ENCODE assay signal across 13 cellular contexts in the genomic region with DNA sequence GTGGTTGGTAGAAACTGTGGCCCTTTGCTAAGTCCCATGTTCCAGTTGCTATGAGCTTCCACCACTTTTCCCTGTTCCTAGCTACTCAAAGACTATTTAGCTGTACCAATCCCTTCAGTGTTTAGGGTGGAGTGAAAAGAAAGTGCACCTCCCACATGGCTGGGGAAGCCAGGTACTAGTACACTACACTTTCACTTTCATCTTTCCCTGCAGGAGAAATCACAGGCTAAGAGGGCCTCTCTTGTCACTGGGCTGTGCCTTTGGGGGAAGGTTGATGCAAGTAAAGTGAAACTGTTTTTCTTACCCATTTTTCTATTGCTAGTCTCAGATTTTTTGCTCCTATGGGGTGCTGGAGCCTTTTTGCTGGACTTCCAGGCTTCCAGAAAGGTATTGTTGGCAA. TPM values are rescaled to one million over a fixed set of nuclear protein-coding genes. Genes with fewer than 3 reads are reported as not detected.
A peak's percentile ranks its signal among the peaks of the same experiment; 100 is the strongest.
DNase-seq lines count a peak whose midpoint lies in the region; ATAC-seq, FAIRE-seq and TF ChIP-seq lines count a peak whose summit lies in the region.
"Had no signal": no experiment of that assay in that cellular context is flagged by ENCODE, and none has a peak within 500 bp of the region (broad histone marks: within the 10 kb centered on the region; RNA-seq: fewer than 3 reads in every experiment).

No MANE protein-coding gene starts in this region.

- POLR2A ChIA-PET in OCI-LY7 (lab: Charles Lee): no interaction called here

- peaks cover 22% of the 10 kb centered on the region for H3K27me3 Mint-ChIP-seq in T-helper 2 cell treated with Interferon-gamma antibody and Interleukin-4, amounts not matched to agents 5 μg/mL and 100 μg/mL, for 36 hours (ENCODE audit: low read depth)

- ATAC-seq in GM19463 (IDR thresholded peaks at IDR 0.05; ENCODE audit: unreplicated experiment) (peak; percentile 58), GM19452 (IDR thresholded peaks at IDR 0.05; ENCODE audit: unreplicated experiment) (no peak)

- no peaks in the 10 kb centered on the region for H3K27me3 ChIP-seq in ACC112 (ENCODE audit: insufficient read depth, low read length)

- no peaks in the 10 kb centered on the region for H3K9me2 ChIP-seq in OCI-LY7 (ENCODE audit: insufficient read depth, low read length)

- H3K4me2 ChIP-seq in OCI-LY7 (ENCODE audit: low read length): no peak overlapping the region
- H3K4me2 ChIP-seq: BLaER1 had no signal

- peaks cover 6% of the 10 kb centered on the region for H3K36me3 Mint-ChIP-seq in T-helper 2 cell treated with Interferon-gamma antibody and Interleukin-4, amounts not matched to agents 5 μg/mL and 100 μg/mL, for 36 hours (ENCODE audit: low read depth)

- H3K4me3 ChIP-seq in ACC112 (ENCODE audit: low read depth, low read length): peak overlapping the region; percentile 51; the same call in 1 of the 2 replicates
- no peak overlapping the region for H3K4me3 ChIP-seq in OCI-LY7 (ENCODE audit: low read depth, low read length, poor library complexity, severe bottlenecking)
- H3K4me3 ChIP-seq: BLaER1, skin epidermis had no signal

- H4K20me1 ChIP-seq in OCI-LY7 (ENCODE audit: insufficient read depth, low read length): no peaks in the 10 kb centered on the region
- H4K20me1 ChIP-seq: BLaER1 had no signal

- TF ChIP-seq CTCF in OCI-LY7 (conservative IDR thresholded peaks at IDR 0.05; ENCODE audit: low read length): no peak

- H3K4me1 ChIP-seq in ACC112 (ENCODE audit: control insufficient read depth, insufficient read depth, low read length, unreplicated experiment) (peaks cover 15% of the 10 kb centered on the region), OCI-LY7 (ENCODE audit: insufficient read depth, low read length, poor library complexity, severe bottlenecking) (no peaks in the 10 kb centered on the region)

- FAIRE-seq in HTR-8/SVneo (lab: Jason Lieb, UNC): no peak

- intact Hi-C loops in OCI-LY7 (cut with micrococcal nuclease; ENCODE audit: unreplicated experiment): no loop called here

- H3K9me3 Mint-ChIP-seq in T-helper 2 cell treated with Interferon-gamma antibody and Interleukin-4, amounts not matched to agents 5 μg/mL and 100 μg/mL, for 36 hours: peaks cover 37% of the 10 kb centered on the region

- H3K27ac ChIP-seq in ACC112 (ENCODE audit: low read depth, low read length): no peak overlapping the region
- no peak overlapping the region for H3K27ac ChIP-seq in OCI-LY7 (ENCODE audit: low read depth, low read length, poor library complexity, severe bottlenecking)
- H3K27ac ChIP-seq: BLaER1, skin epidermis had no signal

- H3K4me3 Mint-ChIP-seq in T-helper 2 cell treated with Interferon-gamma antibody and Interleukin-4, amounts not matched to agents 5 μg/mL and 100 μg/mL, for 36 hours: peak overlapping the region; percentile 24

- H3K4me1 Mint-ChIP-seq in T-helper 2 cell treated with Interferon-gamma antibody and Interleukin-4, amounts not matched to agents 5 μg/mL and 100 μg/mL, for 36 hours (ENCODE audit: low read depth): peaks cover 21% of the 10 kb centered on the region
- H3K4me1 Mint-ChIP-seq: naive B cell had no signal

- H3K79me2 ChIP-seq in ACC112 (ENCODE audit: control insufficient read depth, insufficient read depth, low read length, unreplicated experiment): no peaks in the 10 kb centered on the region
- H3K79me2 ChIP-seq in OCI-LY7 (ENCODE audit: insufficient read depth, low read depth, low read length): no peaks in the 10 kb centered on the region

- peaks cover 28% of the 10 kb centered on the region for H3K9me3 ChIP-seq in OCI-LY7 (ENCODE audit: low read length)

- no peaks in the 10 kb centered on the region for H3K36me3 ChIP-seq in ACC112 (ENCODE audit: insufficient read depth, low read length)
- no peaks in the 10 kb centered on the region for H3K36me3 ChIP-seq in OCI-LY7 (ENCODE audit: insufficient read depth, low read length)
- H3K36me3 ChIP-seq: BLaER1 had no signal

- CTCF ChIA-PET in OCI-LY7 (lab: Charles Lee; ENCODE audit: unreplicated experiment): no interaction called here

- peak overlapping the region; percentile 47 for H2AFZ ChIP-seq in ACC112 (ENCODE audit: low read length, unreplicated experiment)
- no peak overlapping the region for H2AFZ ChIP-seq in OCI-LY7 (ENCODE audit: low read length)

- DNase-seq in T-helper 2 cell treated with Interferon-gamma antibody and Interleukin-4, amounts not matched to agents 5 μg/mL and 100 μg/mL, for 36 hours (ENCODE audit: low spot score): no peak
- peak; percentile 51 for DNase-seq in glomerular visceral epithelial cell (ENCODE audit: extremely low spot score)
- no peak for DNase-seq in OCI-LY7 (ENCODE audit: low spot score)
- no peak for DNase-seq in DMS79 treated with DMSO at 0.1 percent for 48 hours (lab: John Stamatoyannopoulos, UW)
- no peak for DNase-seq in HTR-8/SVneo (ENCODE audit: insufficient read length, low spot score)
- DNase-seq: activated effector memory CD4-positive, alpha-beta T cell treated with Interleukin-2 at 50 U/mL for 16 hours; naive B cell; NCI-H187 had no signal

- H3K27ac Mint-ChIP-seq in T-helper 2 cell treated with Interferon-gamma antibody and Interleukin-4, amounts not matched to agents 5 μg/mL and 100 μg/mL, for 36 hours: no peak overlapping the region
- H3K27ac Mint-ChIP-seq: naive B cell had no signal

- no TSS peak for BruUV-seq in OCI-LY7 (replicated peaks; lab: Mats Ljungman, UMichigan)

RNA-seq across cellular contexts. Expression of gene CKS2, which starts 33.5 kb away (rescaled TPM):
- total RNA-seq in OCI-LY7 (2014; rRNA removed; shearing (Covaris generic)): 229 and 299 TPM in 2 replicates
- total RNA-seq in OCI-LY7 (2022): 285 and 305 TPM in 2 replicates

RNA-seq across cellular contexts. Expression of gene SECISBP2, which starts 40.8 kb away (rescaled TPM):
- total RNA-seq in OCI-LY7 (2014; rRNA removed; shearing (Covaris generic)): 76.1 and 77.6 TPM in 2 replicates
- 85.5 and 108 TPM in 2 replicates for total RNA-seq in OCI-LY7 (2022)
